8 cellular contexts compared by ENCODE assay signal in genomic region chr1:44327679-44328491, GRCh38. TPM values are rescaled to one million over a fixed set of nuclear protein-coding genes. Genes with fewer than 3 reads are reported as not detected.
DNase-seq lines count a peak whose midpoint lies in the region; ATAC-seq and TF ChIP-seq lines count a peak whose summit lies in the region.

No MANE protein-coding gene starts in this region.

- POLR2A ChIA-PET in Caco-2 (lab: Charles Lee): interaction anchor here (0.5 to 1.0 kb wide), 2 partner anchors 27 to 155 kb away, joined by 4 to 12 read pairs; partner anchors contain the start of gene ERI3

- H3K36me3 ChIP-seq in Caco-2 (ENCODE audit: control insufficient read depth, insufficient read depth, low read length) (no peaks in the 10 kb centered on the region), iPS-20b (ENCODE audit: insufficient read depth, low read depth, low read length) (peaks cover 8% of the 10 kb centered on the region; the same call in 1 of the 2 replicates)

- H3K4me3 ChIP-seq in Caco-2 (ENCODE audit: low read depth, low read length) (no peak overlapping the region), astrocyte of the cerebellum (ENCODE audit: low read depth, low read length) (no peak overlapping the region), iPS-20b (ENCODE audit: low read length) (0 out of 2 replicates have a peak overlapping the region, but pooled peaks have one; percentile 8)

- peaks cover 13% of the 10 kb centered on the region for H3K4me1 ChIP-seq in Caco-2
- peaks cover 23% of the 10 kb centered on the region for H3K4me1 ChIP-seq in iPS-20b (ENCODE audit: insufficient read depth, low read length)

- H3K9me3 Mint-ChIP-seq in Caco-2 (ENCODE audit: unreplicated experiment) (no peaks in the 10 kb centered on the region), type B pancreatic cell (no peaks in the 10 kb centered on the region)

- in situ Hi-C loops in astrocyte of the cerebellum (cut with HindIII; ENCODE audit: low sequenced_read_pairs): no loop called here

- peaks cover 10% of the 10 kb centered on the region for H3K4me1 Mint-ChIP-seq in Caco-2 (ENCODE audit: low read depth, unreplicated experiment)
- peaks cover 54% of the 10 kb centered on the region for H3K4me1 Mint-ChIP-seq in type B pancreatic cell (ENCODE audit: unreplicated experiment)

- intact Hi-C loops in Caco-2 (cut with micrococcal nuclease; ENCODE audit: unreplicated experiment): no loop called here

- TF ChIP-seq CTCF in Caco-2 (IDR thresholded peaks at IDR 0.05; ENCODE audit: insufficient read depth in 1 of 2, low read depth in 1 of 2, low read length in 1 of 2, severe bottlenecking in 1 of 2, unreplicated experiment in 1 of 2): no peak
- no peak for TF ChIP-seq CTCF in astrocyte of the cerebellum (IDR thresholded peaks at IDR 0.05; ENCODE audit: low read depth, low read length, missing control alignments)
- no peak for TF ChIP-seq CTCF in type B pancreatic cell (conservative IDR thresholded peaks at IDR 0.05)

- BruUV-seq in Caco-2 (replicated peaks; lab: Mats Ljungman, UMichigan): no TSS peak

- H3K27ac Mint-ChIP-seq in Caco-2 (ENCODE audit: unreplicated experiment) (no peak overlapping the region), type B pancreatic cell (peak overlapping the region; percentile 88)

- H3K9ac ChIP-seq in iPS-20b (ENCODE audit: low read depth, low read length): no peak overlapping the region

- ATAC-seq in HG02678 (IDR thresholded peaks at IDR 0.05; ENCODE audit: unreplicated experiment) (no peak), GM19452 (IDR thresholded peaks at IDR 0.05; ENCODE audit: unreplicated experiment) (no peak)

- H3K9me3 ChIP-seq in Caco-2 (no peaks in the 10 kb centered on the region), iPS-20b (ENCODE audit: insufficient read depth, low read depth, low read length) (no peaks in the 10 kb centered on the region)

- H3K36me3 Mint-ChIP-seq in Caco-2 (ENCODE audit: insufficient read depth, unreplicated experiment) (peaks cover 6% of the 10 kb centered on the region), type B pancreatic cell (peaks cover 43% of the 10 kb centered on the region)

- H3K4me3 Mint-ChIP-seq in Caco-2 (ENCODE audit: unreplicated experiment) (no peak overlapping the region), type B pancreatic cell (peak overlapping the region; percentile 42)

- no peak overlapping the region for H3K27ac ChIP-seq in iPS-20b (ENCODE audit: low read length)

- peak; percentile 79 to 81 for DNase-seq in Caco-2
- DNase-seq in NCI-H1417 treated with DMSO at 0.1 percent for 48 hours (lab: John Stamatoyannopoulos, UW): peak; percentile 72
- peak; percentile 100 for DNase-seq in astrocyte of the cerebellum (ENCODE audit: low read depth)
- peak; percentile 74 for DNase-seq in type B pancreatic cell (ENCODE audit: extremely low spot score, unreplicated experiment)
- DNase-seq in activated effector memory CD4-positive, alpha-beta T cell treated with Interleukin-2 at 50 U/mL for 16 hours: no peak

- H3K27me3 Mint-ChIP-seq in Caco-2 (ENCODE audit: insufficient read depth, unreplicated experiment) (no peaks in the 10 kb centered on the region), type B pancreatic cell (no peaks in the 10 kb centered on the region)

- CTCF ChIA-PET in Caco-2 (lab: Charles Lee): interaction anchor here (1.1 kb wide), 1 partner anchor 110 kb away, joined by 3 read pairs; no protein-coding TSS in a partner anchor

- H3K27me3 ChIP-seq in Caco-2 (replicated peaks; ENCODE audit: control insufficient read depth, insufficient read depth, low read length) (no peaks in the 10 kb centered on the region), iPS-20b (ENCODE audit: insufficient read depth, low read length) (no peaks in the 10 kb centered on the region)

RNA-seq across cellular contexts. Expression of gene ERI3, which starts 27.2 kb away (rescaled TPM):
- total RNA-seq in Caco-2 (2022): 34.2 and 38.2 TPM in 2 replicates
- 54.7 and 72.7 TPM in 2 replicates for total RNA-seq in type B pancreatic cell (ENCODE audit: low replicate concordance)
